4 cellular contexts compared by ENCODE assay signal in genomic region chr6:127691147-127691546, GRCh38.
TF ChIP-seq lines count a peak whose summit lies in the region.

No MANE protein-coding gene starts in this region.

TF ChIP-seq in HepG2, 621 proteins besides CTCF, POLR2A, EP300 and RAD21:
- TF ChIP-seq MAFK (conservative IDR thresholded peaks at IDR 0.05 in 1 of 2, IDR thresholded peaks at IDR 0.05 in 1 of 2; ENCODE audit: low read length in 2 of 2) (peak; percentile 84 to 93), ZNF790 (CRISPR knock-in tag; IDR thresholded peaks at IDR 0.05; ENCODE audit: borderline replicate concordance) (no peak), ZNF724P (CRISPR knock-in tag; IDR thresholded peaks at IDR 0.05; ENCODE audit: borderline replicate concordance) (no peak), RXRA (CRISPR knock-in tag; IDR thresholded peaks at IDR 0.05) (no peak), RAD51 (IDR thresholded peaks at IDR 0.05; ENCODE audit: borderline replicate concordance) (no peak), ZNF672 (CRISPR knock-in tag; IDR thresholded peaks at IDR 0.05) (no peak), ZNF510 (CRISPR knock-in tag; IDR thresholded peaks at IDR 0.05; ENCODE audit: low read depth) (no peak), MAFF (IDR thresholded peaks at IDR 0.05; ENCODE audit: low read depth, low read length) (peak; percentile 92), NFIB (CRISPR knock-in tag; IDR thresholded peaks at IDR 0.05; ENCODE audit: borderline replicate concordance) (no peak), PPARG (CRISPR knock-in tag; conservative IDR thresholded peaks at IDR 0.05) (no peak), ZFP37 (CRISPR knock-in tag; IDR thresholded peaks at IDR 0.05; ENCODE audit: borderline replicate concordance) (no peak)

TF ChIP-seq in A549, 52 proteins besides CTCF, POLR2A, EP300 and RAD21:
- TF ChIP-seq MAFK (IDR thresholded peaks at IDR 0.05; ENCODE audit: partially characterized antibody), result peak; percentile 80
- no peak for TF ChIP-seq BCL3 (IDR thresholded peaks at IDR 0.05)
- TF ChIP-seq HDAC2 (IDR thresholded peaks at IDR 0.05), result no peak

TF ChIP-seq in IMR-90, 13 proteins besides CTCF, POLR2A, EP300 and RAD21:
- peak; percentile 77 for TF ChIP-seq MAFK (IDR thresholded peaks at IDR 0.05; ENCODE audit: low read depth, low read length)
- TF ChIP-seq RFX5 (IDR thresholded peaks at IDR 0.05; ENCODE audit: low read depth, low read length), result no peak
- TF ChIP-seq ELK1 (IDR thresholded peaks at IDR 0.05; ENCODE audit: borderline replicate concordance, low read depth, low read length), result no peak

TF ChIP-seq in K562, 482 proteins besides CTCF, POLR2A, EP300 and RAD21:
- TF ChIP-seq ZNF316 (IDR thresholded peaks at IDR 0.05) (peak; percentile 66), MAFK (IDR thresholded peaks at IDR 0.05; ENCODE audit: low read length) (peak; percentile 19; the same call in 1 of the 2 replicates), BDP1 (IDR thresholded peaks at IDR 0.05; ENCODE audit: insufficient read depth, insufficient read length) (no peak), CREM (IDR thresholded peaks at IDR 0.05; ENCODE audit: low read depth) (no peak), MAFF (IDR thresholded peaks at IDR 0.05; ENCODE audit: low read length) (peak; percentile 47; the same call in 1 of the 2 replicates), MAFG (tag; conservative IDR thresholded peaks at IDR 0.05) (0 out of 2 replicates have a peak, but pooled peaks have one; percentile 29), C11orf30 (IDR thresholded peaks at IDR 0.05; ENCODE audit: low read depth) (0 out of 2 replicates have a peak, but pooled peaks have one; percentile 27)
